Comparison of ENCODE assay signal across 8 cellular contexts in genomic region chr15:90883971-90884718, GRCh38. TPM values are rescaled to one million over a fixed set of nuclear protein-coding genes. Genes with fewer than 3 reads are reported as not detected.
DNase-seq lines count a peak whose midpoint lies in the region; ATAC-seq and TF ChIP-seq lines count a peak whose summit lies in the region.

FES (plus strand) TSS chr15:90884504; CDS start chr15:90885046, 542 bp downstream.

- peaks cover 12% of the 10 kb centered on the region for H3K36me3 Mint-ChIP-seq in memory B cell

- peak within 1 kb of the TSS; percentile 47 for H3K27ac Mint-ChIP-seq in memory B cell

- TF ChIP-seq EP300 in tibial nerve (IDR thresholded peaks at IDR 0.05) = peak in 1 of 2 donors; percentile 61

- H3K27me3 ChIP-seq in ectodermal cell (ENCODE audit: control insufficient read depth, insufficient read depth, low read length, poor library complexity, severe bottlenecking) = no peaks in the 10 kb centered on the region
- H3K27me3 ChIP-seq in tibial nerve = no peaks in the 10 kb centered on the region

- TF ChIP-seq POLR2A in tibial nerve (IDR thresholded peaks at IDR 0.05) = peak; percentile 51 to 63

- peak; percentile 60 for DNase-seq in EL
- DNase-seq in NCI-H526 (lab: John Stamatoyannopoulos, UW) = peak; percentile 88 to 94
- no peak for DNase-seq in memory B cell (ENCODE audit: low spot score in 2 of 2)
- DNase-seq in tibial nerve (ENCODE audit: low spot score in 2 of 2) = peak; percentile 43 to 48
- DNase-seq in NCI-H345 (lab: John Stamatoyannopoulos, UW) = no peak
- DNase-seq in NCI-H226 = no peak

- H3K9me3 ChIP-seq in ectodermal cell (ENCODE audit: control insufficient read depth, low read length) = no peaks in the 10 kb centered on the region
- no peaks in the 10 kb centered on the region for H3K9me3 ChIP-seq in tibial nerve

- H3K4me3 ChIP-seq in ectodermal cell (ENCODE audit: insufficient read depth, low read depth, low read length) = peak within 1 kb of the TSS; percentile 14
- peak within 1 kb of the TSS; percentile 38 to 64 (median 58) for H3K4me3 ChIP-seq in tibial nerve

- peaks cover 18% of the 10 kb centered on the region for H3K4me1 Mint-ChIP-seq in memory B cell

- TF ChIP-seq CTCF in tibial nerve (IDR thresholded peaks at IDR 0.05) = peak in 1 of 5 experiments; percentile 28

- H3K4me1 ChIP-seq in ectodermal cell (ENCODE audit: control insufficient read depth, insufficient read depth, low read length) (peaks cover 18% of the 10 kb centered on the region), tibial nerve (peaks cover 0 to 53% (median 34%) of the 10 kb centered on the region in 4 donors)

- H3K27me3 Mint-ChIP-seq in memory B cell = no peaks in the 10 kb centered on the region

- no peak within 1 kb of the TSS for H3K27ac ChIP-seq in ectodermal cell (ENCODE audit: insufficient read depth, low read depth, low read length, poor library complexity, severe bottlenecking)
- peak within 1 kb of the TSS; percentile 89 to 98 (median 96) for H3K27ac ChIP-seq in tibial nerve

- ATAC-seq in memory B cell (ENCODE audit: low read depth) (peak; percentile 6), HG02798 (IDR thresholded peaks at IDR 0.05; ENCODE audit: poor library complexity, unreplicated experiment) (no peak)

- H3K9me3 Mint-ChIP-seq in memory B cell = no peaks in the 10 kb centered on the region

- 16 to 17% methylated on average over 59 of the region's 59 CpGs for WGBS in ectodermal cell, 2 experiments
- 0 to 3% methylated on average over 11 to 20 of the region's 59 CpGs for WGBS in tibial nerve, 2 donors

- H3K4me3 Mint-ChIP-seq in memory B cell = peak within 1 kb of the TSS; percentile 72

- peaks cover 4% of the 10 kb centered on the region for H3K36me3 ChIP-seq in ectodermal cell (ENCODE audit: control insufficient read depth, insufficient read depth, low read length)
- H3K36me3 ChIP-seq in tibial nerve = peaks cover 0 to 63% (median 14%) of the 10 kb centered on the region in 3 donors

RNA-seq across cellular contexts. Expression of gene FES, which starts in this region (rescaled TPM):
- polyA plus RNA-seq in ectodermal cell (2013, experiment 1 of 4) = 3.6 TPM
- polyA plus RNA-seq in ectodermal cell (2013, experiment 2 of 4) = 6.9 TPM
- polyA plus RNA-seq in ectodermal cell (2013, experiment 3 of 4) = 4.3 TPM
- polyA plus RNA-seq in ectodermal cell (2013, experiment 4 of 4) = 7.2 TPM
- 100 to 1,000 TPM in 1 of 4 donors, 10 to 100 TPM in 3; 62.0 to 183 (median 72.1) TPM for total RNA-seq in tibial nerve

Comparison
In these comparisons a context has a peak if more than half of its experiments do, and no peak if none do; other contexts are left out.
1. DNase-seq: peak in EL (single experiment), NCI-H526 (2 of 2) and tibial nerve (2 of 2); none in memory B cell (0 of 2), NCI-H345 (single experiment) and NCI-H226 (single experiment).